Comparison of ENCODE assay signal across 1 cellular context in the genomic region with DNA sequence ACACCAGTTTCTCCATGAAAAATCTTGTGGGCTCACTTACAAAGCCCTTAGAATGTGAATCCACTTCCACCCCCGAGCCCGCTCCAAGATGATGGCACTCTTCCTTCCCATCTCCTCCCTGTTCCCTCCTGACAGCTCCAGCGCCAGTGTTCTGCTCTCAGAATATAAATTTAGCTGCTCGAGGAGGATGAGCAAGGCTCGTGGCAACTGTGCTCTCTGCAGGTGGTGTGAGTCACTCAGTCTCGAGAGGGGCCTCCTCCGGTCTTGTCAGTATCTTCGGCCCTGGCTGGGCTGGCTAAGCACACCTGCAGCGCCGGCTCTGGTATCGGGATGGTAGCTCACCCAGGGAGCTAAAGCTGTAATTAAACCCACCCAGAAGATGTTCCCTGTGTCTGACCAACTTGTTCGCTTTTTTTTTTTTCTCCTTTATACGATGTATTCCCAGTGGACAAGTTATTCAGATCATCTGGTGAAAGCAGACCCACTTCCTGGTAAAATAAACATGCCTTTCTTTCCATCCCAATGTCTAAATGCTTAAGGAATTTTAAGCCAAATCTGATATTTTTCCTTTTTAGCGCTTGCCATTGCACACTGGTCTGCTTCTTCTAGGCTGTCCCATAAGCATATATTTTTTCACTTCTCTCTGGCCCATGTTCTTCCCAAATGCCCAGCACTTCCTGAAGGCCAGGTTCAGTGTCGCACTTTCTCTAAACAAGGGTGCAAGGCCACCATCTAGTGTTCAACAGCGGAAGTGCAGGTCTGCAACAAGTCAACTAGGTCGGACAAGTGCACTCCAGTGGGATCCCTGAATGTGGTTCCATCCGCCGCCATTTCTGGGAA.
A peak's percentile ranks its signal among the peaks of the same experiment; 100 is the strongest.
TF ChIP-seq lines count a peak whose summit lies in the region.

No MANE protein-coding gene starts in this region.

TF ChIP-seq in K562, 482 proteins besides CTCF, POLR2A, EP300 and RAD21 (continued from another document):
- 0 out of 2 replicates have a peak, but pooled peaks have one; percentile 19 for TF ChIP-seq CREM (IDR thresholded peaks at IDR 0.05; ENCODE audit: low read depth)
- TF ChIP-seq HCFC1 (IDR thresholded peaks at IDR 0.05; ENCODE audit: low read depth, low read length): no peak
- TF ChIP-seq YY1 (IDR thresholded peaks at IDR 0.05; ENCODE audit: borderline replicate concordance in 1 of 3, control insufficient read depth in 1 of 3, extremely low read depth in 1 of 3, insufficient read depth in 3 of 3, insufficient read length in 1 of 3, insufficient replicate concordance in 2 of 3, low read depth in 1 of 3, low read length in 2 of 3): peak in 1 of 3 experiments; percentile 13
- TF ChIP-seq EHMT2 (IDR thresholded peaks at IDR 0.05): no peak
- no peak for TF ChIP-seq TCFL5 (CRISPR knock-in tag; conservative IDR thresholded peaks at IDR 0.05)
- TF ChIP-seq HOXB6 (CRISPR knock-in tag; IDR thresholded peaks at IDR 0.05; ENCODE audit: borderline replicate concordance): no peak
- no peak for TF ChIP-seq EP400 (IDR thresholded peaks at IDR 0.05)
- 0 out of 2 replicates have a peak, but pooled peaks have one; percentile 45 for TF ChIP-seq XRCC5 (IDR thresholded peaks at IDR 0.05; ENCODE audit: low read depth, low read length)
- no peak for TF ChIP-seq ETV5 (CRISPR knock-in tag; IDR thresholded peaks at IDR 0.05; ENCODE audit: low read depth)
- peak; percentile 42; the same call in 1 of the 2 replicates for TF ChIP-seq SPI1 (IDR thresholded peaks at IDR 0.05; ENCODE audit: borderline replicate concordance, low read depth, low read length)
- TF ChIP-seq WHSC1 (IDR thresholded peaks at IDR 0.05; ENCODE audit: low read length): no peak
- TF ChIP-seq, protein P1, sequence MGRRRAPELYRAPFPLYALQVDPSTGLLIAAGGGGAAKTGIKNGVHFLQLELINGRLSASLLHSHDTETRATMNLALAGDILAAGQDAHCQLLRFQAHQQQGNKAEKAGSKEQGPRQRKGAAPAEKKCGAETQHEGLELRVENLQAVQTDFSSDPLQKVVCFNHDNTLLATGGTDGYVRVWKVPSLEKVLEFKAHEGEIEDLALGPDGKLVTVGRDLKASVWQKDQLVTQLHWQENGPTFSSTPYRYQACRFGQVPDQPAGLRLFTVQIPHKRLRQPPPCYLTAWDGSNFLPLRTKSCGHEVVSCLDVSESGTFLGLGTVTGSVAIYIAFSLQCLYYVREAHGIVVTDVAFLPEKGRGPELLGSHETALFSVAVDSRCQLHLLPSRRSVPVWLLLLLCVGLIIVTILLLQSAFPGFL (CRISPR knock-in tag; IDR thresholded peaks at IDR 0.05): no peak
- TF ChIP-seq TEAD2 (tag; IDR thresholded peaks at IDR 0.05): no peak
- no peak for TF ChIP-seq BCL6 (CRISPR knock-in tag; IDR thresholded peaks at IDR 0.05)
- TF ChIP-seq ZNF12 (CRISPR knock-in tag; IDR thresholded peaks at IDR 0.05): no peak
- TF ChIP-seq FOXK2 (conservative IDR thresholded peaks at IDR 0.05 in 1 of 2, IDR thresholded peaks at IDR 0.05 in 1 of 2; ENCODE audit: low read depth in 2 of 2): 0 out of 4 replicates have a peak, but pooled peaks of 1 of the 2 experiments have one; percentile 35
- no peak for TF ChIP-seq SNRNP70 (optimal IDR thresholded peaks at IDR 0.05; ENCODE audit: low read depth, low read length)
- no peak for TF ChIP-seq TCF7 (IDR thresholded peaks at IDR 0.05; ENCODE audit: borderline replicate concordance)
- TF ChIP-seq SRSF3 (IDR thresholded peaks at IDR 0.05; ENCODE audit: insufficient read depth, low read length): no peak
- TF ChIP-seq, protein P2, sequence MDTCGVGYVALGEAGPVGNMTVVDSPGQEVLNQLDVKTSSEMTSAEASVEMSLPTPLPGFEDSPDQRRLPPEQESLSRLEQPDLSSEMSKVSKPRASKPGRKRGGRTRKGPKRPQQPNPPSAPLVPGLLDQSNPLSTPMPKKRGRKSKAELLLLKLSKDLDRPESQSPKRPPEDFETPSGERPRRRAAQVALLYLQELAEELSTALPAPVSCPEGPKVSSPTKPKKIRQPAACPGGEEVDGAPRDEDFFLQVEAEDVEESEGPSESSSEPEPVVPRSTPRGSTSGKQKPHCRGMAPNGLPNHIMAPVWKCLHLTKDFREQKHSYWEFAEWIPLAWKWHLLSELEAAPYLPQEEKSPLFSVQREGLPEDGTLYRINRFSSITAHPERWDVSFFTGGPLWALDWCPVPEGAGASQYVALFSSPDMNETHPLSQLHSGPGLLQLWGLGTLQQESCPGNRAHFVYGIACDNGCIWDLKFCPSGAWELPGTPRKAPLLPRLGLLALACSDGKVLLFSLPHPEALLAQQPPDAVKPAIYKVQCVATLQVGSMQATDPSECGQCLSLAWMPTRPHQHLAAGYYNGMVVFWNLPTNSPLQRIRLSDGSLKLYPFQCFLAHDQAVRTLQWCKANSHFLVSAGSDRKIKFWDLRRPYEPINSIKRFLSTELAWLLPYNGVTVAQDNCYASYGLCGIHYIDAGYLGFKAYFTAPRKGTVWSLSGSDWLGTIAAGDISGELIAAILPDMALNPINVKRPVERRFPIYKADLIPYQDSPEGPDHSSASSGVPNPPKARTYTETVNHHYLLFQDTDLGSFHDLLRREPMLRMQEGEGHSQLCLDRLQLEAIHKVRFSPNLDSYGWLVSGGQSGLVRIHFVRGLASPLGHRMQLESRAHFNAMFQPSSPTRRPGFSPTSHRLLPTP (IDR thresholded peaks at IDR 0.05; ENCODE audit: borderline replicate concordance, extremely low read depth, insufficient read length): no peak
- TF ChIP-seq ZNF57 (CRISPR knock-in tag; IDR thresholded peaks at IDR 0.05): no peak
